Comparison of ENCODE assay signal across 1 cellular context in genomic region chrX:107429090-107429489, GRCh38.
TF ChIP-seq lines count a peak whose summit lies in the region.

No MANE protein-coding gene starts in this region.

TF ChIP-seq in GM23338, 12 proteins besides CTCF, POLR2A, EP300 and RAD21 (continued from another document):
- no peak for TF ChIP-seq ETS1 (IDR thresholded peaks at IDR 0.05)
- no peak for TF ChIP-seq NANOG (IDR thresholded peaks at IDR 0.05; ENCODE audit: borderline replicate concordance)
- TF ChIP-seq CREB1 (CRISPR knock-in tag; IDR thresholded peaks at IDR 0.05; ENCODE audit: low read depth): no peak
- no peak for TF ChIP-seq EZH2phosphoT487 (IDR thresholded peaks at IDR 0.05; ENCODE audit: unreplicated experiment)
- no peak for TF ChIP-seq JUNB (IDR thresholded peaks at IDR 0.05; ENCODE audit: unreplicated experiment)
- no peak for TF ChIP-seq ZNF331 (CRISPR knock-in tag; IDR thresholded peaks at IDR 0.05; ENCODE audit: low read depth)
- TF ChIP-seq REST (IDR thresholded peaks at IDR 0.05; ENCODE audit: unreplicated experiment): no peak
